ENCODE assay signal across 8 cellular contexts in genomic region chrX:109886122-109886761, GRCh38.
DNase-seq lines count a peak whose midpoint lies in the region; ATAC-seq, FAIRE-seq and TF ChIP-seq lines count a peak whose summit lies in the region.

No MANE protein-coding gene starts in this region.

- peak; percentile 57 to 69 (median 60) for TF ChIP-seq CTCF in H1 (IDR thresholded peaks at IDR 0.05; ENCODE audit: control extremely low read depth in 1 of 3, insufficient read depth in 1 of 3, low read depth in 1 of 3, low read length in 3 of 3)
- TF ChIP-seq CTCF in nephron progenitor cell (IDR thresholded peaks at IDR 0.05): peak; percentile 79

- no peak overlapping the region for H2BK12ac ChIP-seq in H1 (ENCODE audit: low read depth, low read length)

- no peak overlapping the region for H3K18ac ChIP-seq in H1 (ENCODE audit: extremely low read depth, low read length)

- H3K4me3 ChIP-seq in Jurkat, Clone E6-1 (ENCODE audit: low read length): no peak overlapping the region
- H3K4me3 ChIP-seq in H1 (ENCODE audit: extremely low read depth in 1 of 4, insufficient read depth in 2 of 4, low read depth in 3 of 4, low read length in 4 of 4): no peak overlapping the region

- no peaks in the 10 kb centered on the region for H3K9me3 Mint-ChIP-seq in nephron progenitor cell

- H3K4me1 Mint-ChIP-seq in nephron progenitor cell: peaks cover 55% of the 10 kb centered on the region

- H2BK5ac ChIP-seq in H1 (ENCODE audit: low read depth, low read length): no peak overlapping the region

- no peaks in the 10 kb centered on the region for H4K20me1 ChIP-seq in H1 (replicated peaks in 1 of 2; ENCODE audit: control insufficient read depth in 1 of 2, insufficient read depth in 2 of 2, low read length in 2 of 2)

- H3K79me2 ChIP-seq in H1 (ENCODE audit: control insufficient read depth in 1 of 2, insufficient read depth in 2 of 2, low read length in 2 of 2): no peaks in the 10 kb centered on the region

- H2BK120ac ChIP-seq in H1 (replicated peaks; ENCODE audit: low read depth, low read length): no peak overlapping the region

- H4K91ac ChIP-seq in H1 (replicated peaks; ENCODE audit: insufficient read length, low read length): no peak overlapping the region

- H3K36me3 Mint-ChIP-seq in nephron progenitor cell (ENCODE audit: low read depth): no peaks in the 10 kb centered on the region

- no peak overlapping the region for H3K23ac ChIP-seq in H1 (ENCODE audit: insufficient read length)

- no peaks in the 10 kb centered on the region for H3K9me3 ChIP-seq in H1 (ENCODE audit: insufficient read depth in 2 of 2, low read depth in 1 of 2, low read length in 1 of 2)

- no peak overlapping the region for H3K4ac ChIP-seq in H1 (replicated peaks; ENCODE audit: insufficient read length, low read depth, low read length)

- CTCF ChIA-PET in H1 (lab: Charles Lee; ENCODE audit: partially characterized antibody): interaction anchor here (0.6 to 7.5 kb wide), 8 partner anchors 10 to 1447 kb away, joined by 3 to 93 read pairs (median 3); partner anchors contain the start of gene COL4A5

- peaks cover 7% of the 10 kb centered on the region for H3K27me3 Mint-ChIP-seq in nephron progenitor cell (ENCODE audit: low read depth, poor library complexity)

- no peak overlapping the region for H4K5ac ChIP-seq in H1 (ENCODE audit: insufficient read length, low read depth, low read length)

- FAIRE-seq in H1 (lab: Jason Lieb, UNC): peak; percentile 57

- H3K9ac ChIP-seq in H1 (replicated peaks in 1 of 4; ENCODE audit: extremely low read depth in 1 of 4, low read depth in 3 of 4, low read length in 3 of 4): no peak overlapping the region

- H3K27ac Mint-ChIP-seq in nephron progenitor cell: no peak overlapping the region

- H2AFZ ChIP-seq in H1 (ENCODE audit: low read length): no peak overlapping the region

- TF ChIP-seq RAD21 in H1 (IDR thresholded peaks at IDR 0.05 in 1 of 2, conservative IDR thresholded peaks at IDR 0.05 in 1 of 2; ENCODE audit: low read depth in 2 of 2, low read length in 2 of 2): peak; percentile 63 to 64

- peak; percentile 0 for DNase-seq in activated CD4-positive, CD25-positive, alpha-beta regulatory T cell treated with anti-CD3 and anti-CD28 coated beads, Interleukin-2, amount 50 U/mL, for 16 hours (ENCODE audit: low read depth, low spot score)
- DNase-seq in activated CD4-positive, CD25-positive, alpha-beta regulatory T cell treated with anti-CD3 and anti-CD28 coated beads, Interleukin-2, amount 50 U/mL, for 72 hours: no peak
- peak; percentile 27 for DNase-seq in Jurkat, Clone E6-1 (ENCODE audit: low read depth, low spot score)
- peak; percentile 12 for DNase-seq in T follicular helper cell (ENCODE audit: low read depth)
- DNase-seq in H1 (ENCODE audit: low read depth in 1 of 2, low spot score in 2 of 2): peak in 1 of 2 experiments; percentile 44
- peak; percentile 60 for DNase-seq in nephron progenitor cell
- DNase-seq in activated gamma-delta T cell treated with Interleukin-2 at 50 U/mL for 16 hours: no peak

- no peaks in the 10 kb centered on the region for H3K79me1 ChIP-seq in H1 (ENCODE audit: low read depth, low read length)

- H3K27me3 ChIP-seq in H1 (replicated peaks in 1 of 4; ENCODE audit: control insufficient read depth in 3 of 4, extremely low read depth in 1 of 4, insufficient read depth in 3 of 4, low read length in 3 of 4): no peaks in the 10 kb centered on the region

- no peak overlapping the region for H2AK5ac ChIP-seq in H1 (ENCODE audit: low read depth, low read length)

- no peak overlapping the region for H4K8ac ChIP-seq in H1 (ENCODE audit: extremely low read depth, insufficient read depth, low read length)

- no peak overlapping the region for H3K4me3 Mint-ChIP-seq in nephron progenitor cell

- no peak for TF ChIP-seq POLR2A in H1 (IDR thresholded peaks at IDR 0.05; ENCODE audit: control extremely low read depth in 1 of 2, low read depth in 2 of 2, low read length in 2 of 2)

- no peak overlapping the region for H2BK20ac ChIP-seq in H1 (ENCODE audit: low read length)

- no peak overlapping the region for H3K27ac ChIP-seq in H1 (ENCODE audit: low read depth, low read length)

- TF ChIP-seq EP300 in H1 (IDR thresholded peaks at IDR 0.05; ENCODE audit: borderline replicate concordance in 1 of 2, low read depth in 2 of 2, low read length in 2 of 2): no peak

- 37% methylated on average over 4 of the region's 4 CpGs; no CpG with 5 or more reads in 1 of the 2 experiments for WGBS in H1 (ENCODE audit: extremely low coverage in 1 of 2, insufficient coverage in 1 of 2, insufficient read length in 1 of 2, insufficient replicate concordance in 2 of 2, low coverage in 1 of 2, low lambda C conversion rate in 2 of 2, missing lambda C conversion rate in 1 of 2), 2 experiments

- no peak overlapping the region for H3K56ac ChIP-seq in H1 (replicated peaks; ENCODE audit: insufficient read length, low read depth, low read length)

- H3K36me3 ChIP-seq in H1 (ENCODE audit: control insufficient read depth in 2 of 4, insufficient read depth in 4 of 4, low read length in 3 of 4): no peaks in the 10 kb centered on the region

- H3K14ac ChIP-seq in H1 (ENCODE audit: insufficient read length): no peak overlapping the region

- H3K23me2 ChIP-seq in H1 (ENCODE audit: low read depth, low read length): no peaks in the 10 kb centered on the region

- ATAC-seq in HG02973 (IDR thresholded peaks at IDR 0.05; ENCODE audit: unreplicated experiment): no peak

- no peak overlapping the region for H3K4me2 ChIP-seq in H1 (ENCODE audit: insufficient read depth in 1 of 2, low read depth in 2 of 2, low read length in 2 of 2)

- H3K4me1 ChIP-seq in H1 (replicated peaks in 1 of 4; ENCODE audit: control insufficient read depth in 3 of 4, insufficient read depth in 4 of 4, low read length in 3 of 4): no peaks in the 10 kb centered on the region

- no peak overlapping the region for H2BK15ac ChIP-seq in H1 (ENCODE audit: low read length)

- POLR2A ChIA-PET in H1 (lab: Charles Lee; ENCODE audit: partially characterized antibody): no interaction called here

TF ChIP-seq in H1, 55 proteins besides CTCF, POLR2A, EP300 and RAD21:
- TF ChIP-seq USF2 (IDR thresholded peaks at IDR 0.05; ENCODE audit: low read length): no peak
- no peak for TF ChIP-seq SUZ12 (IDR thresholded peaks at IDR 0.05; ENCODE audit: low read length)
- TF ChIP-seq SP1 (IDR thresholded peaks at IDR 0.05; ENCODE audit: low read depth, low read length): no peak
- no peak for TF ChIP-seq SP4 (IDR thresholded peaks at IDR 0.05; ENCODE audit: low read length)
- no peak for TF ChIP-seq MAFK (IDR thresholded peaks at IDR 0.05; ENCODE audit: low read depth, low read length)
- no peak for TF ChIP-seq RXRA (IDR thresholded peaks at IDR 0.05; ENCODE audit: insufficient read depth, low read depth, low read length)
- TF ChIP-seq SIRT6 (IDR thresholded peaks at IDR 0.05; ENCODE audit: low read length): no peak
- no peak for TF ChIP-seq RFX5 (IDR thresholded peaks at IDR 0.05; ENCODE audit: borderline replicate concordance, low read depth, low read length)
- no peak for TF ChIP-seq SAP30 (IDR thresholded peaks at IDR 0.05; ENCODE audit: insufficient read depth, insufficient replicate concordance, low read length)
- no peak for TF ChIP-seq SIN3A (conservative IDR thresholded peaks at IDR 0.05 in 1 of 2, IDR thresholded peaks at IDR 0.05 in 1 of 2; ENCODE audit: low read depth in 1 of 2, low read length in 2 of 2)
- no peak for TF ChIP-seq RNF2 (IDR thresholded peaks at IDR 0.05; ENCODE audit: borderline replicate concordance, low read depth, low read length, missing control alignments, poor library complexity, severe bottlenecking)
- TF ChIP-seq ASH2L (IDR thresholded peaks at IDR 0.05; ENCODE audit: low read length): no peak

Comparison
In these comparisons a context has a peak if more than half of its experiments do, and no peak if none do; other contexts are left out.
1. DNase-seq: peak in activated CD4-positive, CD25-positive, alpha-beta regulatory T cell treated with anti-CD3 and anti-CD28 coated beads, Interleukin-2, amount 50 U/mL, for 16 hours (single experiment), Jurkat, Clone E6-1 (single experiment), T follicular helper cell (single experiment) and nephron progenitor cell (single experiment); none in activated CD4-positive, CD25-positive, alpha-beta regulatory T cell treated with anti-CD3 and anti-CD28 coated beads, Interleukin-2, amount 50 U/mL, for 72 hours (single experiment) and activated gamma-delta T cell treated with Interleukin-2 at 50 U/mL for 16 hours (single experiment).